ENCODE assay signal across 39 cellular contexts in genomic region chr11:1540074-1540473, GRCh38. TPM values are rescaled to one million over a fixed set of nuclear protein-coding genes. Genes with fewer than 3 reads are reported as not detected.
"Had no signal": no experiment of that assay in that cellular context is flagged by ENCODE, and none has a peak within 500 bp of the region (broad histone marks: within the 10 kb centered on the region; RNA-seq: fewer than 3 reads in every experiment).

No MANE protein-coding gene starts in this region.

- H3K27me3 ChIP-seq: MG63 had no signal

- H3K9me3 ChIP-seq: MG63 had no signal

- DNase-seq: Karpas-422, Kasumi-1, MG63, MM.1S, MV-4-11, NCI-H1048, NCI-H1092, NCI-H1092 treated with DMSO at 0.1 percent for 48 hours, NCI-H1105, NCI-H1105 treated with DMSO at 0.1 percent for 48 hours, NCI-H1417, NCI-H1417 treated with DMSO at 0.1 percent for 48 hours, NCI-H1436, NCI-H1436 treated with DMSO at 0.1 percent for 48 hours, NCI-H146, NCI-H1694, NCI-H1694 treated with DMSO at 0.1 percent for 48 hours, NCI-H187, NCI-H187 treated with DMSO at 0.1 percent for 48 hours, NCI-H1930, NCI-H2029, NCI-H2029 treated with DMSO at 0.1 percent for 48 hours, NCI-H2081, NCI-H2081 treated with DMSO at 0.1 percent for 48 hours, NCI-H2107, NCI-H2171, NCI-H2171 treated with DMSO at 0.1 percent for 48 hours, NCI-H2227 treated with DMSO at 0.1 percent for 48 hours, NCI-H226, NCI-H345, NCI-H446, NCI-H446 treated with DMSO at 0.1 percent for 48 hours, NCI-H510A, NCI-H510A treated with DMSO at 0.1 percent for 48 hours, NCI-H524 had no signal

- H3K4me3 ChIP-seq: MG63 had no signal

RNA-seq across cellular contexts. Expression of gene DUSP8, which starts 32.0 kb away (rescaled TPM):
- total RNA-seq: LHCN-M2 had no signal

RNA-seq across cellular contexts. Expression of gene KRTAP5-1, which starts 45.0 kb away (rescaled TPM):
- total RNA-seq: LHCN-M2, M059J, MCF 10A, NCI-H460 had no signal

RNA-seq across cellular contexts. Expression of gene KRTAP5-2, which starts 58.0 kb away (rescaled TPM):
- total RNA-seq: LHCN-M2, M059J, MCF 10A, NCI-H460 had no signal
